9 cellular contexts compared by ENCODE assay signal in genomic region chr19:47719047-47719885, GRCh38. TPM values are rescaled to one million over a fixed set of nuclear protein-coding genes. Genes with fewer than 3 reads are reported as not detected.
DNase-seq lines count a peak whose midpoint lies in the region; ATAC-seq, FAIRE-seq and TF ChIP-seq lines count a peak whose summit lies in the region.
"Had no signal": no experiment of that assay in that cellular context is flagged by ENCODE, and none has a peak within 500 bp of the region (broad histone marks: within the 10 kb centered on the region; RNA-seq: fewer than 3 reads in every experiment).

No MANE protein-coding gene starts in this region.

- intact Hi-C loops in A673 (cut with micrococcal nuclease; ENCODE audit: unreplicated experiment) (no loop called here), endothelial cell of umbilical vein (cut with micrococcal nuclease) (loop anchor here (1.0 kb wide), 1 partner anchor 10 kb away; no protein-coding TSS in a partner anchor), mucosa of descending colon (cut with DNase I, micrococcal nuclease) (loop anchor here in 1 of 2 donors (10.0 kb wide), 1 partner anchor 66 kb away; no protein-coding TSS in a partner anchor)

- no peaks in the 10 kb centered on the region for H4K20me1 ChIP-seq in endothelial cell of umbilical vein (replicated peaks; ENCODE audit: control insufficient read depth, extremely low read depth, insufficient read depth, low read length)

- H3K9ac ChIP-seq in endothelial cell of umbilical vein (replicated peaks; ENCODE audit: extremely low read depth, insufficient read depth, low read length), result peak overlapping the region; percentile 4

- H3K9me3 ChIP-seq in A673 (ENCODE audit: low read depth, low read length, poor library complexity, severe bottlenecking) (no peaks in the 10 kb centered on the region), endothelial cell of umbilical vein (replicated peaks; ENCODE audit: control insufficient read depth, insufficient read depth, low read length) (no peaks in the 10 kb centered on the region), mucosa of descending colon (no peaks in the 10 kb centered on the region)

- H3K27me3 ChIP-seq in A673 (replicated peaks; ENCODE audit: insufficient read depth, low read depth, low read length, poor library complexity) (no peaks in the 10 kb centered on the region), endothelial cell of umbilical vein (ENCODE audit: control insufficient read depth in 2 of 2, insufficient read depth in 2 of 2, low read length in 2 of 2) (no peaks in the 10 kb centered on the region)

- FAIRE-seq in endothelial cell of umbilical vein (lab: Jason Lieb, UNC), result peak; percentile 67

- peak; percentile 30 for DNase-seq in A673 (ENCODE audit: low spot score)
- DNase-seq in NCI-H2227 treated with DMSO at 0.1 percent for 48 hours (lab: John Stamatoyannopoulos, UW), result peak; percentile 50
- DNase-seq in endothelial cell of umbilical vein (ENCODE audit: low read depth, low spot score), result peak; percentile 70
- DNase-seq in mucosa of descending colon, result peak; percentile 64 to 82 (median 71)
- no peak for DNase-seq in activated CD4-positive, alpha-beta T cell treated with anti-CD3 and anti-CD28 coated beads, Interleukin-2, amount 50 U/mL, for 1 hour
- DNase-seq: activated B cell treated with CpG ODN at 0.5 μM for 24 hours had no signal

- H3K36me3 ChIP-seq in A673 (ENCODE audit: insufficient read depth, low read length, poor library complexity, severe bottlenecking) (no peaks in the 10 kb centered on the region), endothelial cell of umbilical vein (ENCODE audit: control insufficient read depth in 2 of 2, extremely low read depth in 1 of 2, insufficient read depth in 2 of 2, low read length in 2 of 2) (peaks cover 5 to 23% of the 10 kb centered on the region in 2 experiments), mucosa of descending colon (ENCODE audit: low read depth) (no peaks in the 10 kb centered on the region)

- H3K4me1 ChIP-seq in A673 (ENCODE audit: insufficient read depth, low read length, poor library complexity, severe bottlenecking) (peaks cover 16% of the 10 kb centered on the region), endothelial cell of umbilical vein (ENCODE audit: control insufficient read depth, extremely low read depth, insufficient read depth, low read length) (peaks cover 16% of the 10 kb centered on the region), mucosa of descending colon (ENCODE audit: low read depth) (peaks cover 2% of the 10 kb centered on the region)

- H3K9me1 ChIP-seq in endothelial cell of umbilical vein (replicated peaks; ENCODE audit: control insufficient read depth, extremely low read depth, insufficient read depth, low read length), result no peaks in the 10 kb centered on the region

- no peak for TF ChIP-seq CTCF in A673 (conservative IDR thresholded peaks at IDR 0.05; ENCODE audit: low read depth, low read length)
- TF ChIP-seq CTCF in endothelial cell of umbilical vein (IDR thresholded peaks at IDR 0.05; ENCODE audit: extremely low read depth in 1 of 2, insufficient read depth in 1 of 2, low read depth in 1 of 2, low read length in 2 of 2), result no peak
- TF ChIP-seq CTCF in mucosa of descending colon (IDR thresholded peaks at IDR 0.05), result no peak

- H3K27ac ChIP-seq in A673 (ENCODE audit: low read depth, low read length, poor library complexity, severe bottlenecking) (peak overlapping the region; percentile 23), endothelial cell of umbilical vein (ENCODE audit: insufficient read depth, low read depth, low read length) (peak overlapping the region; percentile 32)

- ATAC-seq in mucosa of descending colon, result peak; percentile 70
- no peak for ATAC-seq in HG02981 (IDR thresholded peaks at IDR 0.05; ENCODE audit: unreplicated experiment)
- ATAC-seq in activated CD4-positive, CD25-positive, alpha-beta regulatory T cell treated with anti-CD3 and anti-CD28 coated beads, Interleukin-2, amount 50 U/mL, for 24 hours, result no peak
- no peak for ATAC-seq in GM21367 (IDR thresholded peaks at IDR 0.05; ENCODE audit: unreplicated experiment)

- H3K4me3 ChIP-seq in A673 (ENCODE audit: low read depth, low read length, poor library complexity, severe bottlenecking) (no peak overlapping the region), endothelial cell of umbilical vein (replicated peaks in 1 of 3; ENCODE audit: insufficient read depth in 1 of 3, low read depth in 1 of 3, low read length in 3 of 3) (peak overlapping the region in 1 of 3 experiments; percentile 6), mucosa of descending colon (no peak overlapping the region)

- peak overlapping the region; percentile 16 for H3K4me2 ChIP-seq in endothelial cell of umbilical vein (ENCODE audit: insufficient read depth, low read length)

- no peak overlapping the region for H2AFZ ChIP-seq in endothelial cell of umbilical vein (ENCODE audit: low read depth, low read length)

- CTCF ChIA-PET in A673 (lab: Charles Lee), result interaction anchor here (0.6 to 1.2 kb wide), 2 partner anchors 12 to 19 kb away, joined by 3 to 10 read pairs; no protein-coding TSS in a partner anchor
- CTCF ChIA-PET in endothelial cell of umbilical vein (lab: Charles Lee), result interaction anchor here (0.8 to 2.8 kb wide), 10 partner anchors 8 to 291 kb away, joined by 3 to 17 read pairs (median 4); no protein-coding TSS in a partner anchor

- POLR2A ChIA-PET in A673 (lab: Charles Lee; ENCODE audit: low non-redundant PET), result interaction anchor here (0.6 to 0.9 kb wide), 3 partner anchors 23 to 1662 kb away, joined by 4 to 11 read pairs (median 8); no protein-coding TSS in a partner anchor
- POLR2A ChIA-PET in endothelial cell of umbilical vein (lab: Charles Lee), result interaction anchor here (0.6 to 1.4 kb wide), 2 partner anchors 10 to 119 kb away, joined by 3 read pairs; no protein-coding TSS in a partner anchor

- TF ChIP-seq POLR2A in endothelial cell of umbilical vein (IDR thresholded peaks at IDR 0.05; ENCODE audit: low read depth, low read length), result no peak

- H3K79me2 ChIP-seq in endothelial cell of umbilical vein (ENCODE audit: control insufficient read depth, insufficient read depth, low read length), result peaks cover 40% of the 10 kb centered on the region

- dilution Hi-C loops in endothelial cell of umbilical vein (cut with MboI; ENCODE audit: extremely low pct_ligation_motif_present, low sequenced_read_pairs), result no loop called here

- no TSS peak for BruUV-seq in A673 (replicated peaks; lab: Mats Ljungman, UMichigan)
- BruUV-seq in endothelial cell of umbilical vein (replicated peaks; lab: Mats Ljungman, UMichigan), result no TSS peak

TF ChIP-seq in endothelial cell of umbilical vein, 7 proteins besides CTCF, POLR2A, EP300 and RAD21:
- no peak for TF ChIP-seq EZH2 (IDR thresholded peaks at IDR 0.05; ENCODE audit: borderline replicate concordance, low read depth, low read length, severe bottlenecking)
- TF ChIP-seq JUN (IDR thresholded peaks at IDR 0.05; ENCODE audit: borderline replicate concordance, insufficient read depth, insufficient read length, low read depth), result no peak
- TF ChIP-seq MAX (IDR thresholded peaks at IDR 0.05; ENCODE audit: insufficient read depth, insufficient read length), result peak; percentile 92
- no peak for TF ChIP-seq GATA2 (IDR thresholded peaks at IDR 0.05; ENCODE audit: insufficient read depth, insufficient read length, low read depth, low read length)
- no peak for TF ChIP-seq POLR2AphosphoS5 (IDR thresholded peaks at IDR 0.05; ENCODE audit: insufficient read depth, low read depth, low read length)
- TF ChIP-seq MYC (IDR thresholded peaks at IDR 0.05; ENCODE audit: low read depth, low read length), result peak; percentile 93
- TF ChIP-seq FOS (IDR thresholded peaks at IDR 0.05; ENCODE audit: borderline replicate concordance, insufficient read depth, low read length), result no peak

RNA-seq across cellular contexts. Expression of gene EHD2, which starts 6.0 kb away (rescaled TPM):
- total RNA-seq in A673 (2021) (2.9 and 3.0 TPM in 2 replicates), endothelial cell of umbilical vein (220 TPM in 2 replicates), mucosa of descending colon (100 to 1,000 TPM in 1 of 3 donors, 10 to 100 TPM in 2; 10.8 to 108 (median 30.3) TPM)
- polyA plus RNA-seq in endothelial cell of umbilical vein, result 105 and 110 TPM in 2 replicates
- polyA plus RNA-seq in endothelial cell of umbilical vein (2011; cell fraction: cytosol; rRNA removed), result 69.3 and 78.9 TPM in 2 replicates
- 43.3 and 46.3 TPM in 2 replicates for polyA plus RNA-seq in endothelial cell of umbilical vein (2011; cell fraction: nucleus; rRNA removed)
- 110 and 150 TPM in 2 replicates for polyA plus RNA-seq in endothelial cell of umbilical vein (2012)
- 88.1 and 94.3 TPM in 2 replicates for polyA minus RNA-seq in endothelial cell of umbilical vein
- polyA minus RNA-seq in endothelial cell of umbilical vein (2011; cell fraction: cytosol; rRNA and poly(A)+ RNA removed), result 19.2 TPM
- polyA minus RNA-seq in endothelial cell of umbilical vein (2011; cell fraction: nucleus; rRNA and poly(A)+ RNA removed), result 38.3 and 56.4 TPM in 2 replicates
- total RNA-seq: activated B cell treated with CpG ODN at 0.5 μM for 24 hours had no signal

RNA-seq across cellular contexts. Expression of gene NOP53, which starts 26.1 kb away (rescaled TPM):
- total RNA-seq in A673 (2021) (146 and 172 TPM in 2 replicates), endothelial cell of umbilical vein (150 and 189 TPM in 2 replicates), mucosa of descending colon (100 to 1,000 TPM; 237 to 391 (median 284) TPM)
- 119 and 127 TPM in 2 replicates for polyA plus RNA-seq in endothelial cell of umbilical vein
- polyA plus RNA-seq in endothelial cell of umbilical vein (2011; cell fraction: cytosol; rRNA removed), result 147 and 201 TPM in 2 replicates
- 100 and 102 TPM in 2 replicates for polyA plus RNA-seq in endothelial cell of umbilical vein (2011; cell fraction: nucleus; rRNA removed)
- 170 and 319 TPM in 2 replicates for polyA plus RNA-seq in endothelial cell of umbilical vein (2012)
- 49.1 and 63.5 TPM in 2 replicates for polyA minus RNA-seq in endothelial cell of umbilical vein
- polyA minus RNA-seq in endothelial cell of umbilical vein (2011; cell fraction: cytosol; rRNA and poly(A)+ RNA removed), result 124 TPM
- polyA minus RNA-seq in endothelial cell of umbilical vein (2011; cell fraction: nucleus; rRNA and poly(A)+ RNA removed), result 40.5 and 45.3 TPM in 2 replicates

RNA-seq across cellular contexts. Expression of gene SELENOW, which starts 59.2 kb away (rescaled TPM):
- total RNA-seq in A673 (2021), result 107 and 121 TPM in 2 replicates
- 220 and 316 TPM in 2 replicates for total RNA-seq in endothelial cell of umbilical vein
- polyA plus RNA-seq in endothelial cell of umbilical vein, result 613 and 629 TPM in 2 replicates
- 541 and 597 TPM in 2 replicates for polyA plus RNA-seq in endothelial cell of umbilical vein (2011; cell fraction: cytosol; rRNA removed)
- 179 and 190 TPM in 2 replicates for polyA plus RNA-seq in endothelial cell of umbilical vein (2011; cell fraction: nucleus; rRNA removed)
- 307 and 370 TPM in 2 replicates for polyA plus RNA-seq in endothelial cell of umbilical vein (2012)
- 118 and 129 TPM in 2 replicates for polyA minus RNA-seq in endothelial cell of umbilical vein
- polyA minus RNA-seq in endothelial cell of umbilical vein (2011; cell fraction: cytosol; rRNA and poly(A)+ RNA removed), result 45.0 TPM
- polyA minus RNA-seq in endothelial cell of umbilical vein (2011; cell fraction: nucleus; rRNA and poly(A)+ RNA removed), result 24.9 and 26.5 TPM in 2 replicates
- 100 to 1,000 TPM; 228 to 527 (median 281) TPM for total RNA-seq in mucosa of descending colon
